In genomic region chr3:129428382-129429079, GRCh38 we compare ENCODE assay signal across 2 cellular contexts.
TF ChIP-seq lines count a peak whose summit lies in the region.

Gene EFCAB12 (minus strand): TSS chr3:129428636. CDS start chr3:129428488, 148 bp downstream.

TF ChIP-seq in HCT116, 20 proteins besides CTCF, POLR2A, EP300 and RAD21 (continued from another document):
- TF ChIP-seq ZBTB33 (IDR thresholded peaks at IDR 0.05; ENCODE audit: extremely low read depth, insufficient replicate concordance, low read length) (no peak), ATF3 (IDR thresholded peaks at IDR 0.05) (no peak), ZNF274 (IDR thresholded peaks at IDR 0.05; ENCODE audit: low read depth, low read length) (no peak), EGR1 (IDR thresholded peaks at IDR 0.05; ENCODE audit: low read depth) (no peak), ELF1 (IDR thresholded peaks at IDR 0.05; ENCODE audit: borderline replicate concordance, low read depth) (no peak), EZH2phosphoT487 (IDR thresholded peaks at IDR 0.05; ENCODE audit: borderline replicate concordance) (no peak), POLR2AphosphoS5 (IDR thresholded peaks at IDR 0.05; ENCODE audit: low read depth, low read length) (no peak), FOSL1 (IDR thresholded peaks at IDR 0.05; ENCODE audit: low read depth) (no peak), REST (IDR thresholded peaks at IDR 0.05; ENCODE audit: low read depth) (no peak), SIN3A (IDR thresholded peaks at IDR 0.05; ENCODE audit: low read depth) (no peak), YY1 (IDR thresholded peaks at IDR 0.05; ENCODE audit: extremely low read depth, insufficient replicate concordance, low read depth, low read length) (no peak)

TF ChIP-seq in GM12878, 131 proteins besides CTCF, POLR2A, EP300 and RAD21 (continued from another document and continues in another):
- TF ChIP-seq ZBTB40 (IDR thresholded peaks at IDR 0.05; ENCODE audit: borderline replicate concordance) = peak; percentile 30; the same call in 1 of the 2 replicates
- TF ChIP-seq LARP7 (IDR thresholded peaks at IDR 0.05) = peak; percentile 58; the same call in 1 of the 2 replicates
- TF ChIP-seq NFIC (IDR thresholded peaks at IDR 0.05; ENCODE audit: low read depth, low read length) = no peak
- TF ChIP-seq ZSCAN29 (IDR thresholded peaks at IDR 0.05) = no peak
- TF ChIP-seq EGR1 (IDR thresholded peaks at IDR 0.05; ENCODE audit: borderline replicate concordance in 1 of 2, low read depth in 2 of 2, low read length in 2 of 2) = no peak
- no peak for TF ChIP-seq BCL11A (IDR thresholded peaks at IDR 0.05; ENCODE audit: low read depth, low read length)
- TF ChIP-seq HDAC2 (IDR thresholded peaks at IDR 0.05) = no peak
- peak; percentile 47; the same call in 1 of the 2 replicates for TF ChIP-seq POLR2AphosphoS5 (IDR thresholded peaks at IDR 0.05; ENCODE audit: low read length)
- no peak for TF ChIP-seq HSF1 (IDR thresholded peaks at IDR 0.05; ENCODE audit: low read depth, low read length)
- no peak for TF ChIP-seq MTA2 (IDR thresholded peaks at IDR 0.05; ENCODE audit: low read depth)
- TF ChIP-seq RB1 (IDR thresholded peaks at IDR 0.05; ENCODE audit: borderline replicate concordance) = no peak
- no peak for TF ChIP-seq GABPA (IDR thresholded peaks at IDR 0.05; ENCODE audit: low read depth)
- no peak for TF ChIP-seq ELK1 (IDR thresholded peaks at IDR 0.05; ENCODE audit: low read depth, low read length)
- TF ChIP-seq SIN3A (IDR thresholded peaks at IDR 0.05; ENCODE audit: low read depth, low read length) = 0 out of 2 replicates have a peak, but pooled peaks have one; percentile 34
- TF ChIP-seq ATF3 (IDR thresholded peaks at IDR 0.05; ENCODE audit: borderline replicate concordance, extremely low read depth, low read depth, low read length) = peak; percentile 55; the same call in 1 of the 2 replicates
- no peak for TF ChIP-seq E4F1 (IDR thresholded peaks at IDR 0.05; ENCODE audit: borderline replicate concordance, partially characterized antibody)
- peak; percentile 56 for TF ChIP-seq USF2 (IDR thresholded peaks at IDR 0.05; ENCODE audit: borderline replicate concordance, low read depth, low read length)
- TF ChIP-seq BRCA1 (IDR thresholded peaks at IDR 0.05; ENCODE audit: low read depth, low read length) = no peak
- TF ChIP-seq ZNF207 (IDR thresholded peaks at IDR 0.05; ENCODE audit: borderline replicate concordance) = no peak
- no peak for TF ChIP-seq JUND (IDR thresholded peaks at IDR 0.05; ENCODE audit: low read depth, low read length)
- peak; percentile 11 for TF ChIP-seq BCL3 (IDR thresholded peaks at IDR 0.05; ENCODE audit: borderline replicate concordance, insufficient read depth, low read depth, low read length, poor library complexity, severe bottlenecking)
- no peak for TF ChIP-seq CEBPB (IDR thresholded peaks at IDR 0.05; ENCODE audit: borderline replicate concordance in 1 of 2, low read depth in 2 of 2, low read length in 2 of 2)
- peak in 1 of 2 experiments; percentile 51; a peak in 2 of 4 replicates for TF ChIP-seq BHLHE40 (IDR thresholded peaks at IDR 0.05; ENCODE audit: borderline replicate concordance in 1 of 2, low read depth in 2 of 2, low read length in 1 of 2)
- peak; percentile 87 for TF ChIP-seq RAD51 (IDR thresholded peaks at IDR 0.05)
- TF ChIP-seq MEF2B (IDR thresholded peaks at IDR 0.05; ENCODE audit: partially characterized antibody, poor library complexity, severe bottlenecking) = peak; percentile 16
- no peak for TF ChIP-seq CBX3 (IDR thresholded peaks at IDR 0.05; ENCODE audit: borderline replicate concordance, low read depth)
- no peak for TF ChIP-seq ESRRA (IDR thresholded peaks at IDR 0.05; ENCODE audit: low read length)
- no peak for TF ChIP-seq KAT2A (conservative IDR thresholded peaks at IDR 0.05; ENCODE audit: control insufficient read depth, low read depth, low read length)
- TF ChIP-seq SRF (IDR thresholded peaks at IDR 0.05; ENCODE audit: low read depth in 2 of 2, low read length in 2 of 2) = peak in 1 of 2 experiments; percentile 36; a peak in 1 of 4 replicates
- no peak for TF ChIP-seq ETV6 (conservative IDR thresholded peaks at IDR 0.05 in 1 of 2, IDR thresholded peaks at IDR 0.05 in 1 of 2; ENCODE audit: borderline replicate concordance in 1 of 2, low read depth in 1 of 2)
- TF ChIP-seq MXI1 (IDR thresholded peaks at IDR 0.05; ENCODE audit: low read depth, low read length) = peak; percentile 43; the same call in 1 of the 2 replicates
- no peak for TF ChIP-seq SMAD1 (IDR thresholded peaks at IDR 0.05; ENCODE audit: low read depth, partially characterized antibody)
- TF ChIP-seq USF1 (IDR thresholded peaks at IDR 0.05; ENCODE audit: borderline replicate concordance, extremely low read length, insufficient read depth, low read depth, low read length) = peak; percentile 93
- TF ChIP-seq SIX5 (IDR thresholded peaks at IDR 0.05; ENCODE audit: low read depth, low read length, severe bottlenecking) = peak; percentile 19
- TF ChIP-seq IRF4 (IDR thresholded peaks at IDR 0.05; ENCODE audit: low read depth, low read length) = no peak
- no peak for TF ChIP-seq TAF1 (IDR thresholded peaks at IDR 0.05; ENCODE audit: borderline replicate concordance, low read depth, low read length)
- no peak for TF ChIP-seq CUX1 (IDR thresholded peaks at IDR 0.05; ENCODE audit: insufficient replicate concordance, low read depth, low read length)
